16 cellular contexts compared by ENCODE assay signal in the genomic region with DNA sequence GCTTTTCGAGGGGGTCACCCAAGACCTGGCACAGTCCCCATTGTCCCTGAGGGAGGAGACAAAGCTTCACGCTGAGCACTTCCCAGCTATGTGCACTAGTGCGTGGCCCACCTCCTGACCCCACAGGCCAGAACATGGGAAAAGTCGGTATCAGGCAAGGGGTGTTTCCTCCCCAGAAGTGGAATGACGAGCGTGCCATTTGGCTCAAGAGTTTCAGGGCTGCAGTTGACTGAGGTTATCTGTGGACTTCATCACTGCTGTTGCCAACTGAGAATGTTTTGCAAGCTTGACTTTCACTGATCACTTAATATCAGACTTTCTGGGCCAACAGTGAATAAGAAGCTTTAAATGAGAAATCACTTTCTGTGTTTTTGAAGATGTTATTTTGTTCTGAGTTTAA.
A peak's percentile ranks its signal among the peaks of the same experiment; 100 is the strongest.
DNase-seq lines count a peak whose midpoint lies in the region; ATAC-seq and TF ChIP-seq lines count a peak whose summit lies in the region.
"Had no signal": no experiment of that assay in that cellular context is flagged by ENCODE, and none has a peak within 500 bp of the region (broad histone marks: within the 10 kb centered on the region; RNA-seq: fewer than 3 reads in every experiment).

No MANE protein-coding gene starts in this region.

- no peak overlapping the region for H3K4me3 ChIP-seq in BLaER1
- no peak overlapping the region for H3K4me3 ChIP-seq in right cardiac atrium (ENCODE audit: low read length)

- H3K27ac ChIP-seq in BLaER1: no peak overlapping the region
- no peak overlapping the region for H3K27ac ChIP-seq in right cardiac atrium (ENCODE audit: low read length)

- H3K4me1 ChIP-seq in BLaER1 (peaks cover 62% of the 10 kb centered on the region), right cardiac atrium (ENCODE audit: control insufficient read depth, insufficient read depth, low read length) (peaks cover 10% of the 10 kb centered on the region)

- WGBS in right cardiac atrium: 40% methylated on average over 6 of the region's 6 CpGs

- intact Hi-C loops in right cardiac atrium (cut with DNase I): no loop called here

- H3K9me3 Mint-ChIP-seq in chondrocyte (ENCODE audit: low read depth): no peaks in the 10 kb centered on the region
- H3K9me3 Mint-ChIP-seq in nephron progenitor cell: no peaks in the 10 kb centered on the region

- H3K27ac Mint-ChIP-seq in chondrocyte (ENCODE audit: unreplicated experiment) (no peak overlapping the region), nephron progenitor cell (peak overlapping the region; percentile 57)
- H3K27ac Mint-ChIP-seq: CD14-positive monocyte had no signal

- no peak overlapping the region for H3K9ac ChIP-seq in BLaER1

- no peaks in the 10 kb centered on the region for H4K20me1 ChIP-seq in BLaER1

- H3K4me1 Mint-ChIP-seq in chondrocyte (ENCODE audit: low read depth) (peaks cover 3% of the 10 kb centered on the region), nephron progenitor cell (peaks cover 67% of the 10 kb centered on the region)

- peak overlapping the region; percentile 60 for H3K4me2 ChIP-seq in BLaER1

- no peaks in the 10 kb centered on the region for H3K36me3 Mint-ChIP-seq in chondrocyte (ENCODE audit: low read depth)
- H3K36me3 Mint-ChIP-seq in nephron progenitor cell (ENCODE audit: low read depth): no peaks in the 10 kb centered on the region
- H3K36me3 Mint-ChIP-seq: CD14-positive monocyte had no signal

- peak; percentile 81 to 91 for ATAC-seq in right cardiac atrium
- no peak for ATAC-seq in activated CD4-positive, CD25-positive, alpha-beta regulatory T cell treated with anti-CD3 and anti-CD28 coated beads, Interleukin-2, amount 50 U/mL, for 24 hours

- no peak overlapping the region for H3K4me3 Mint-ChIP-seq in chondrocyte (ENCODE audit: unreplicated experiment)
- H3K4me3 Mint-ChIP-seq in nephron progenitor cell: no peak overlapping the region
- H3K4me3 Mint-ChIP-seq: CD14-positive monocyte had no signal

- H3K36me3 ChIP-seq in BLaER1: no peaks in the 10 kb centered on the region

- TF ChIP-seq CTCF in chondrocyte (IDR thresholded peaks at IDR 0.05) (no peak), nephron progenitor cell (IDR thresholded peaks at IDR 0.05) (no peak)

- peaks cover 5% of the 10 kb centered on the region; the same call in 1 of the 2 replicates for H3K9me3 ChIP-seq in BLaER1
- no peaks in the 10 kb centered on the region for H3K9me3 ChIP-seq in right cardiac atrium (ENCODE audit: control insufficient read depth, low read length)

- H3K27me3 Mint-ChIP-seq in chondrocyte (ENCODE audit: low read depth) (peaks cover 25% of the 10 kb centered on the region), nephron progenitor cell (ENCODE audit: low read depth, poor library complexity) (peaks cover 10% of the 10 kb centered on the region)

- peak; percentile 59 for DNase-seq in chondrocyte (ENCODE audit: low spot score)
- DNase-seq in right cardiac atrium: peak in 2 of 3 donors; percentile 52 to 73
- DNase-seq in nephron progenitor cell: no peak
- no peak for DNase-seq in NCI-H1105 treated with DMSO at 0.1 percent for 48 hours (lab: John Stamatoyannopoulos, UW)
- DNase-seq in NCI-H510A (lab: John Stamatoyannopoulos, UW): no peak
- DNase-seq in NK-92 treated with Interleukin-12 subunit alpha and Interleukin-12 subunit beta, amount 100 ng/mL, for 24 hours (lab: John Stamatoyannopoulos, UW): no peak
- DNase-seq: COR-L47, DMS153, EL, NCI-H2029, NCI-H524, OCI-M1, RPMI8226 had no signal

- H3K27me3 ChIP-seq in BLaER1 (no peaks in the 10 kb centered on the region), right cardiac atrium (ENCODE audit: control insufficient read depth, insufficient read depth) (no peaks in the 10 kb centered on the region)

Comparison
In these comparisons a context has a peak if more than half of its experiments do, and no peak if none do; other contexts are left out.
1. DNase-seq: peak in chondrocyte (single experiment) and right cardiac atrium (2 of 3); none in nephron progenitor cell (single experiment), NCI-H1105 treated with DMSO at 0.1 percent for 48 hours (single experiment), NCI-H510A (single experiment) and NK-92 treated with Interleukin-12 subunit alpha and Interleukin-12 subunit beta, amount 100 ng/mL, for 24 hours (single experiment).
2. ATAC-seq: peak in right cardiac atrium (2 of 2); none in activated CD4-positive, CD25-positive, alpha-beta regulatory T cell treated with anti-CD3 and anti-CD28 coated beads, Interleukin-2, amount 50 U/mL, for 24 hours (0 of 2).